Comparison of ENCODE assay signal across 14 cellular contexts in genomic region chr9:37952731-37953130, GRCh38. TPM values are rescaled to one million over a fixed set of nuclear protein-coding genes. Genes with fewer than 3 reads are reported as not detected.
DNase-seq lines count a peak whose midpoint lies in the region; ATAC-seq, FAIRE-seq and TF ChIP-seq lines count a peak whose summit lies in the region.
"Had no signal": no experiment of that assay in that cellular context is flagged by ENCODE, and none has a peak within 500 bp of the region (broad histone marks: within the 10 kb centered on the region; RNA-seq: fewer than 3 reads in every experiment).

No MANE protein-coding gene starts in this region.

- peak overlapping the region; percentile 84 for H3K27ac ChIP-seq in HCT116 (ENCODE audit: low read depth, low read length)
- H3K27ac ChIP-seq in astrocyte (ENCODE audit: low read depth, low read length), result peak overlapping the region; percentile 95
- no peak overlapping the region for H3K27ac ChIP-seq in testis

- no TSS peak for BruUV-seq in HCT116 (replicated peaks; lab: Mats Ljungman, UMichigan)

- ATAC-seq in HCT116, result no peak
- ATAC-seq: activated CD4-positive, CD25-positive, alpha-beta regulatory T cell treated with anti-CD3 and anti-CD28 coated beads, Interleukin-2, amount 50 U/mL, for 24 hours had no signal

- H3K9me3 ChIP-seq in HCT116 (ENCODE audit: control insufficient read depth in 1 of 2, insufficient read depth in 1 of 2, low read depth in 1 of 2, low read length in 2 of 2), result no peaks in the 10 kb centered on the region
- H3K9me3 ChIP-seq in astrocyte (ENCODE audit: insufficient read depth, low read depth, low read length), result no peaks in the 10 kb centered on the region
- no peaks in the 10 kb centered on the region for H3K9me3 ChIP-seq in testis

- no peak for TF ChIP-seq RAD21 in HCT116 (IDR thresholded peaks at IDR 0.05; ENCODE audit: low read depth)

- peaks cover 2 to 27% of the 10 kb centered on the region in 2 experiments; a peak in 2 of 4 replicates for H3K36me3 ChIP-seq in HCT116 (ENCODE audit: control insufficient read depth in 1 of 2, insufficient read depth in 2 of 2, low read length in 2 of 2)
- H3K36me3 ChIP-seq in astrocyte (ENCODE audit: insufficient read depth, low read length), result peaks cover 4% of the 10 kb centered on the region
- H3K36me3 ChIP-seq in testis (ENCODE audit: low read depth, missing control alignments), result no peaks in the 10 kb centered on the region

- RAD21 ChIA-PET in HCT116 (lab: Charles Lee; ENCODE audit: low non-redundant PET in 1 of 2, low total read pairs in 2 of 2, uncharacterized antibody in 2 of 2, unreplicated experiment in 2 of 2), result no interaction called here

- peak overlapping the region; percentile 97 for H3K27ac Mint-ChIP-seq in astrocyte (ENCODE audit: unreplicated experiment)
- no peak overlapping the region for H3K27ac Mint-ChIP-seq in CD14-positive monocyte

- H3K9me3 Mint-ChIP-seq in astrocyte (ENCODE audit: unreplicated experiment) (no peaks in the 10 kb centered on the region), CD14-positive monocyte (no peaks in the 10 kb centered on the region)

- H3K9ac ChIP-seq in HCT116 (ENCODE audit: low read length) (no peak overlapping the region), astrocyte (ENCODE audit: low read length) (peak overlapping the region; percentile 77)

- H3K27me3 ChIP-seq in HCT116 (ENCODE audit: insufficient read depth, low read length) (no peaks in the 10 kb centered on the region), astrocyte (ENCODE audit: insufficient read depth, low read length) (no peaks in the 10 kb centered on the region), testis (no peaks in the 10 kb centered on the region)

- TF ChIP-seq POLR2A in HCT116 (IDR thresholded peaks at IDR 0.05; ENCODE audit: borderline replicate concordance, extremely low read depth, insufficient read depth, insufficient read length) (no peak), testis (IDR thresholded peaks at IDR 0.05) (no peak)

- H3K4me1 ChIP-seq in HCT116 (ENCODE audit: control insufficient read depth in 1 of 2, insufficient read depth in 2 of 2, low read length in 2 of 2) (peaks cover 44 to 93% of the 10 kb centered on the region in 2 experiments), astrocyte (ENCODE audit: insufficient read depth, low read length) (peaks cover 42% of the 10 kb centered on the region), testis (peaks cover 7% of the 10 kb centered on the region)

- intact Hi-C loops in HCT116 (cut with micrococcal nuclease), result loop anchor here (5.0 kb wide), 3 partner anchors 40 to 115 kb away; partner anchors contain the start of gene SHB
- intact Hi-C loops in testis (cut with DNase I; ENCODE audit: low total_unique reads), result loop anchor here (10.0 kb wide), 2 partner anchors 92 to 542 kb away; no protein-coding TSS in a partner anchor
- intact Hi-C loops in CD14-positive monocyte (cut with micrococcal nuclease), result no loop called here

- H2AFZ ChIP-seq in HCT116 (ENCODE audit: low read depth, low read length, poor library complexity, severe bottlenecking) (no peak overlapping the region), astrocyte (ENCODE audit: low read depth, low read length) (no peak overlapping the region)

- no peaks in the 10 kb centered on the region; the same call in 1 of the 2 replicates for H3K79me2 ChIP-seq in HCT116 (ENCODE audit: insufficient read depth, low read length)
- H3K79me2 ChIP-seq in astrocyte (ENCODE audit: insufficient read depth, low read length), result peaks cover 27% of the 10 kb centered on the region

- peak overlapping the region; percentile 81 for H3K4me2 ChIP-seq in HCT116 (ENCODE audit: low read length)
- H3K4me2 ChIP-seq in astrocyte (ENCODE audit: low read length), result peak overlapping the region; percentile 69

- TF ChIP-seq CTCF in HCT116 (IDR thresholded peaks at IDR 0.05 in 2 of 3, conservative IDR thresholded peaks at IDR 0.05 in 1 of 3; ENCODE audit: borderline replicate concordance in 1 of 3, insufficient read depth in 1 of 3, low read depth in 2 of 3, low read length in 2 of 3) (no peak), astrocyte (IDR thresholded peaks at IDR 0.05; ENCODE audit: insufficient read depth, low read depth, low read length) (no peak), testis (IDR thresholded peaks at IDR 0.05) (no peak), CD14-positive monocyte (IDR thresholded peaks at IDR 0.05) (no peak)

- H3K36me3 Mint-ChIP-seq in astrocyte (ENCODE audit: low read depth, unreplicated experiment) (peaks cover 43% of the 10 kb centered on the region), CD14-positive monocyte (peaks cover 20 to 28% of the 10 kb centered on the region in 2 donors)

- H3K4me1 Mint-ChIP-seq in astrocyte (ENCODE audit: low read depth, unreplicated experiment) (peaks cover 67% of the 10 kb centered on the region), CD14-positive monocyte (no peaks in the 10 kb centered on the region)

- no peak for FAIRE-seq in astrocyte (lab: Jason Lieb, UNC)

- 81 to 86% methylated on average over 6 of the region's 6 CpGs for WGBS in testis, 2 donors

- H4K20me1 ChIP-seq in HCT116 (ENCODE audit: insufficient read depth) (no peaks in the 10 kb centered on the region), astrocyte (ENCODE audit: insufficient read depth, low read length) (no peaks in the 10 kb centered on the region)

- peak overlapping the region; percentile 58 for H3K4me3 Mint-ChIP-seq in astrocyte (ENCODE audit: unreplicated experiment)
- H3K4me3 Mint-ChIP-seq in CD14-positive monocyte, result no peak overlapping the region
- H3K4me3 Mint-ChIP-seq: activated naive CD8-positive, alpha-beta T cell had no signal

- CTCF ChIA-PET in HCT116 (lab: Charles Lee), result no interaction called here

- POLR2A ChIA-PET in HCT116 (lab: Charles Lee), result interaction anchor here (0.7 kb wide), 1 partner anchor 498 kb away, joined by 3 read pairs; no protein-coding TSS in a partner anchor

- peak overlapping the region in 1 of 2 experiments; percentile 45; a peak in 1 of 4 replicates for H3K4me3 ChIP-seq in HCT116 (replicated peaks in 1 of 2; ENCODE audit: low read depth in 1 of 2, low read length in 2 of 2)
- no peak overlapping the region for H3K4me3 ChIP-seq in astrocyte (ENCODE audit: insufficient read depth, low read depth, low read length)
- H3K4me3 ChIP-seq in testis, result no peak overlapping the region

- DNase-seq in AG08395 (ENCODE audit: low spot score) (peak; percentile 63), HCT116 (ENCODE audit: low read depth, low spot score) (no peak), astrocyte (ENCODE audit: low read depth) (peak; percentile 86), glomerular visceral epithelial cell (ENCODE audit: extremely low spot score) (peak; percentile 88), testis (no peak), NCI-H2171 treated with DMSO at 0.1 percent for 48 hours (lab: John Stamatoyannopoulos, UW) (no peak), mucosa of gallbladder (ENCODE audit: low spot score) (no peak), CD14-positive monocyte (ENCODE audit: low spot score) (no peak)
- DNase-seq: DMS 273 treated with DMSO at 0.1 percent for 48 hours; islet precursor cell; NCI-H1930; stimulated activated naive CD4-positive, alpha-beta T cell treated with Interleukin-2 at 50 U/mL for 16 hours had no signal

- no peaks in the 10 kb centered on the region for H3K27me3 Mint-ChIP-seq in astrocyte (ENCODE audit: low read depth, unreplicated experiment)
- peaks cover 0 to 5% (median 0%) of the 10 kb centered on the region in 3 donors for H3K27me3 Mint-ChIP-seq in CD14-positive monocyte (ENCODE audit: low read depth in 3 of 3)
- H3K27me3 Mint-ChIP-seq: activated naive CD8-positive, alpha-beta T cell had no signal

- H3K9me2 ChIP-seq in HCT116 (ENCODE audit: insufficient read depth), result no peaks in the 10 kb centered on the region

TF ChIP-seq in HCT116, 20 proteins besides CTCF, POLR2A, EP300 and RAD21:
- TF ChIP-seq MAX (IDR thresholded peaks at IDR 0.05) (no peak), POLR2AphosphoS5 (IDR thresholded peaks at IDR 0.05; ENCODE audit: low read depth, low read length) (peak; percentile 21; the same call in 1 of the 2 replicates)
TF ChIP-seq in HCT116: peak in this region for 1.

RNA-seq across cellular contexts. Expression of gene SLC25A51, which starts 48.8 kb away (rescaled TPM):
- total RNA-seq in HCT116 (2021; ENCODE audit: unreplicated experiment) (27.3 TPM), astrocyte (37.1 and 39.6 TPM in 2 replicates), testis (10 to 100 TPM; 19.1 to 27.4 TPM), mucosa of gallbladder (29.0 TPM)
- polyA plus RNA-seq in HCT116 (2012), result 11.8 and 14.6 TPM in 2 replicates
- polyA plus RNA-seq in testis (ENCODE audit: insufficient read depth, low read depth, low replicate concordance) (18.4 TPM), CD14-positive monocyte (1 to 10 TPM; 5.9 to 8.9 TPM)

Comparison
In these comparisons a context has a peak if more than half of its experiments do, and no peak if none do; other contexts are left out.
1. DNase-seq: peak in AG08395 (single experiment), astrocyte (single experiment) and glomerular visceral epithelial cell (single experiment); none in HCT116 (single experiment), testis (single experiment), NCI-H2171 treated with DMSO at 0.1 percent for 48 hours (single experiment), mucosa of gallbladder (single experiment) and CD14-positive monocyte (single experiment).
2. H3K27ac ChIP-seq: peak in HCT116 (single experiment) and astrocyte (single experiment); none in testis (0 of 2).
3. intact Hi-C loops: an anchor here in HCT116 (5.0 kb wide) and testis (10.0 kb wide); none called in CD14-positive monocyte.